Comparison of ENCODE assay signal across 10 cellular contexts in genomic region chr3:140898340-140899180, GRCh38. TPM values are rescaled to one million over a fixed set of nuclear protein-coding genes. Genes with fewer than 3 reads are reported as not detected.
DNase-seq lines count a peak whose midpoint lies in the region; ATAC-seq and TF ChIP-seq lines count a peak whose summit lies in the region.
"Had no signal": no experiment of that assay in that cellular context is flagged by ENCODE, and none has a peak within 500 bp of the region (broad histone marks: within the 10 kb centered on the region; RNA-seq: fewer than 3 reads in every experiment).

No MANE protein-coding gene starts in this region.

- H3K9me3 Mint-ChIP-seq in immature natural killer cell, result no peaks in the 10 kb centered on the region
- H3K9me3 Mint-ChIP-seq: CD8-positive, alpha-beta memory T cell had no signal

- H3K4me1 ChIP-seq in stomach, result peaks cover 0 to 9% (median 6%) of the 10 kb centered on the region in 4 donors

- no peaks in the 10 kb centered on the region for H3K36me3 ChIP-seq in stomach

- ATAC-seq in HG02884 (IDR thresholded peaks at IDR 0.05; ENCODE audit: unreplicated experiment), result peak; percentile 59

- H3K27me3 Mint-ChIP-seq in immature natural killer cell (ENCODE audit: low read depth in 3 of 3), result peaks cover 4 to 18% (median 6%) of the 10 kb centered on the region in 3 donors

- DNase-seq in SKM-1 treated with dmso at 0.1 percent for 144 hours (lab: John Stamatoyannopoulos, UW; ENCODE audit: unreplicated experiment) (peak; percentile 49), SKM-1 (lab: John Stamatoyannopoulos, UW; ENCODE audit: unreplicated experiment) (no peak), NCI-H226 (peak; percentile 50), astrocyte of the spinal cord (ENCODE audit: low read depth, low spot score) (peak; percentile 90), immature natural killer cell (peak; percentile 3 to 24 (median 19)), stomach (no peak), activated T-cell treated with anti-CD3 and anti-CD28 coated beads for 4 hours (no peak)

- H3K4me1 Mint-ChIP-seq in immature natural killer cell, result no peaks in the 10 kb centered on the region
- H3K4me1 Mint-ChIP-seq: CD8-positive, alpha-beta memory T cell had no signal

- no peaks in the 10 kb centered on the region for H3K36me3 Mint-ChIP-seq in immature natural killer cell
- H3K36me3 Mint-ChIP-seq: activated naive CD8-positive, alpha-beta T cell; CD8-positive, alpha-beta memory T cell had no signal

- intact Hi-C loops in stomach (cut with DNase I; ENCODE audit: low total_unique reads), result loop anchor here (5.0 to 10.0 kb wide), 3 partner anchors 74 to 286 kb away; no protein-coding TSS in a partner anchor

- no peak for TF ChIP-seq EP300 in stomach (IDR thresholded peaks at IDR 0.05)

- no peaks in the 10 kb centered on the region for H3K9me3 ChIP-seq in stomach

- peak; percentile 62 for TF ChIP-seq CTCF in astrocyte of the spinal cord (IDR thresholded peaks at IDR 0.05; ENCODE audit: low read depth, low read length)
- peak in 5 of 7 experiments; percentile 34 to 84 (median 62) for TF ChIP-seq CTCF in stomach (IDR thresholded peaks at IDR 0.05)

- no peaks in the 10 kb centered on the region for H3K27me3 ChIP-seq in stomach

- no peak overlapping the region for H3K4me3 ChIP-seq in astrocyte of the spinal cord (ENCODE audit: low read depth, low read length)
- H3K4me3 ChIP-seq in stomach, result no peak overlapping the region

- no peak for TF ChIP-seq POLR2A in stomach (IDR thresholded peaks at IDR 0.05)

- 33 to 39% (median 37%) methylated on average over 3 of the region's 3 CpGs for WGBS in stomach, 5 donors

- H3K27ac ChIP-seq in stomach, result no peak overlapping the region

- no peak overlapping the region for H3K4me3 Mint-ChIP-seq in immature natural killer cell
- H3K4me3 Mint-ChIP-seq: activated naive CD8-positive, alpha-beta T cell; CD8-positive, alpha-beta memory T cell had no signal

- no peak overlapping the region for H3K27ac Mint-ChIP-seq in immature natural killer cell
- H3K27ac Mint-ChIP-seq: activated naive CD8-positive, alpha-beta T cell; CD8-positive, alpha-beta memory T cell had no signal

- in situ Hi-C loops in astrocyte of the spinal cord (cut with HindIII; ENCODE audit: low sequenced_read_pairs), result no loop called here

RNA-seq across cellular contexts. Expression of gene SLC25A36, which starts 43.1 kb away (rescaled TPM):
- polyA plus RNA-seq in immature natural killer cell, result 10 to 100 TPM; 33.4 to 62.5 (median 46.4) TPM
- total RNA-seq in stomach, result 100 to 1,000 TPM in 3 of 5 donors, 10 to 100 TPM in 2; 54.7 to 275 (median 133) TPM
- 10 to 100 TPM; 13.1 to 29.6 (median 18.3) TPM for polyA plus RNA-seq in stomach

Comparison
In these comparisons a context has a peak if more than half of its experiments do, and no peak if none do; other contexts are left out.
1. DNase-seq: peak in SKM-1 treated with dmso at 0.1 percent for 144 hours (single experiment), NCI-H226 (single experiment), astrocyte of the spinal cord (single experiment) and immature natural killer cell (3 of 3); none in SKM-1 (single experiment), stomach (single experiment) and activated T-cell treated with anti-CD3 and anti-CD28 coated beads for 4 hours (single experiment).